In genomic region chr10:103781329-103782061, GRCh38 we compare ENCODE assay signal across 8 cellular contexts.
DNase-seq lines count a peak whose midpoint lies in the region; ATAC-seq and TF ChIP-seq lines count a peak whose summit lies in the region.

No MANE protein-coding gene starts in this region.

- no peak overlapping the region for H3K4me3 Mint-ChIP-seq in T-helper 17 cell

- H3K27ac Mint-ChIP-seq in T-helper 17 cell, result no peak overlapping the region

- H3K27me3 Mint-ChIP-seq in T-helper 17 cell, result peaks cover 45% of the 10 kb centered on the region

- H3K36me3 Mint-ChIP-seq in T-helper 17 cell (ENCODE audit: low read depth), result peaks cover 2% of the 10 kb centered on the region

- 0 out of 2 replicates have a peak, but pooled peaks have one; percentile 26 for TF ChIP-seq CTCF in GM12874 (IDR thresholded peaks at IDR 0.05; ENCODE audit: insufficient read depth, low read depth, low read length)

- H3K4me1 Mint-ChIP-seq in T-helper 17 cell, result peaks cover 8% of the 10 kb centered on the region

- H3K9me3 ChIP-seq in T-helper 17 cell (ENCODE audit: control insufficient read depth, low read length, poor library complexity, severe bottlenecking), result no peaks in the 10 kb centered on the region

- ATAC-seq in HG02763 (IDR thresholded peaks at IDR 0.05; ENCODE audit: unreplicated experiment) (no peak), T-helper 17 cell (no peak)

- DNase-seq in 8988T, result peak; percentile 32
- peak; percentile 99 for DNase-seq in RPMI7951 (ENCODE audit: low read depth)
- DNase-seq in fibroblast of gingiva (ENCODE audit: low read depth), result peak; percentile 82
- no peak for DNase-seq in T-helper 17 cell
- no peak for DNase-seq in OCI-M2 (lab: John Stamatoyannopoulos, UW; ENCODE audit: unreplicated experiment)
- DNase-seq in DMS153 treated with DMSO at 0.1 percent for 48 hours (lab: John Stamatoyannopoulos, UW; ENCODE audit: unreplicated experiment), result no peak

Comparison
In these comparisons a context has a peak if more than half of its experiments do, and no peak if none do; other contexts are left out.
1. DNase-seq: peak in 8988T (single experiment), RPMI7951 (single experiment) and fibroblast of gingiva (single experiment); none in T-helper 17 cell (0 of 3), OCI-M2 (single experiment) and DMS153 treated with DMSO at 0.1 percent for 48 hours (single experiment).